In the genomic region with DNA sequence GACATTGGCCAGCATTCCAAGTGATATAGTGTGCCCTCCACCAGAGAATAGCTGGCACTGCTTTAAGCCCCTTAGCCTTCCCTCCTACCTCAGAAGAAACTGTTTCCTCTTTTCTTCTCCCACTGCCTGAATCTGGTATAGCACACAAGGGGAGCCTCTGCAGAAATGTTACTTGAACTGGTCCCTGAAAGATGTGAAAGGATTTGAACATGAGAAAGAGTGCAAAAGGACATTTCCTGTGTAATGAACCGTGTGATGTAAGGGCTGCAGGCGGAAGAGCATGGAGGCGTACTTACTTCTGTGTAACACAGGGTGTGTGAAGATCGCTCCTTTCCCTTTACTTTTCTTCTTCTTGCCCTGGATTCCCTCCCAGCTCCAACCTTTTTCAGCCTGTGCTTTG, we compare ENCODE assay signal across 9 cellular contexts. TPM values are rescaled to one million over a fixed set of nuclear protein-coding genes. Genes with fewer than 3 reads are reported as not detected.
A peak's percentile ranks its signal among the peaks of the same experiment; 100 is the strongest.
DNase-seq lines count a peak whose midpoint lies in the region; ATAC-seq and TF ChIP-seq lines count a peak whose summit lies in the region.
"Had no signal": no experiment of that assay in that cellular context is flagged by ENCODE, and none has a peak within 500 bp of the region (broad histone marks: within the 10 kb centered on the region; RNA-seq: fewer than 3 reads in every experiment).

No MANE protein-coding gene starts in this region.

- no peak overlapping the region for H3K27ac ChIP-seq in right lobe of liver

- intact Hi-C loops in right lobe of liver (cut with DNase I): no loop called here

- peaks cover 66% of the 10 kb centered on the region for H3K4me1 Mint-ChIP-seq in T-helper 17 cell

- ATAC-seq in GM21390 (IDR thresholded peaks at IDR 0.05; ENCODE audit: unreplicated experiment): peak; percentile 58
- peak; percentile 64 for ATAC-seq in T-helper 17 cell
- peak; percentile 43 to 57 (median 56) for ATAC-seq in right lobe of liver
- ATAC-seq in HG02623 (IDR thresholded peaks at IDR 0.05; ENCODE audit: unreplicated experiment): no peak

- peaks cover 0 to 19% (median 3%) of the 10 kb centered on the region in 4 donors for H3K4me1 ChIP-seq in right lobe of liver

- H3K4me3 ChIP-seq in right lobe of liver: no peak overlapping the region
- H3K4me3 ChIP-seq: heart right ventricle had no signal

- no peak for TF ChIP-seq CTCF in right lobe of liver (IDR thresholded peaks at IDR 0.05)

- no peaks in the 10 kb centered on the region for H3K27me3 ChIP-seq in right lobe of liver
- H3K27me3 ChIP-seq: heart right ventricle had no signal

- H3K4me3 Mint-ChIP-seq in T-helper 17 cell: peak overlapping the region; percentile 73

- H3K36me3 ChIP-seq in right lobe of liver: no peaks in the 10 kb centered on the region
- H3K36me3 ChIP-seq: heart right ventricle had no signal

- H3K27ac Mint-ChIP-seq in T-helper 17 cell: peak overlapping the region; percentile 78

- TF ChIP-seq POLR2A in right lobe of liver (IDR thresholded peaks at IDR 0.05): no peak

- DNase-seq in Daoy (ENCODE audit: low read depth) (peak; percentile 66), T-helper 17 cell (no peak), right lobe of liver (no peak), medulla oblongata (ENCODE audit: extremely low spot score) (no peak), NCI-H526 treated with DMSO at 0.1 percent for 48 hours (lab: John Stamatoyannopoulos, UW) (no peak), DMS153 treated with DMSO at 0.1 percent for 48 hours (lab: John Stamatoyannopoulos, UW; ENCODE audit: unreplicated experiment) (no peak)
- DNase-seq: heart right ventricle had no signal

- WGBS in right lobe of liver (ENCODE audit: insufficient coverage, low coverage, low lambda C conversion rate, missing lambda C conversion rate): 50% methylated on average over 4 of the region's 4 CpGs

- H3K9me3 ChIP-seq in T-helper 17 cell (ENCODE audit: control insufficient read depth, low read length, poor library complexity, severe bottlenecking) (no peaks in the 10 kb centered on the region), right lobe of liver (no peaks in the 10 kb centered on the region)
- H3K9me3 ChIP-seq: heart right ventricle had no signal

- no peaks in the 10 kb centered on the region for H3K36me3 Mint-ChIP-seq in T-helper 17 cell (ENCODE audit: low read depth)

- no peaks in the 10 kb centered on the region for H3K27me3 Mint-ChIP-seq in T-helper 17 cell

RNA-seq across cellular contexts. Expression of a gene that starts 8.3 kb away (rescaled TPM):
- total RNA-seq in Daoy (2014; rRNA removed; shearing (Covaris generic)): 98.5 and 104 TPM in 2 replicates
- total RNA-seq in T-helper 17 cell (10 to 100 TPM; 48.1 to 58.1 TPM), right lobe of liver (10 to 100 TPM; 15.0 to 32.2 (median 20.6) TPM)
